In genomic region chr10:98173258-98173657, GRCh38 we compare ENCODE assay signal across 14 cellular contexts. TPM values are rescaled to one million over a fixed set of nuclear protein-coding genes. Genes with fewer than 3 reads are reported as not detected.
DNase-seq lines count a peak whose midpoint lies in the region; ATAC-seq and TF ChIP-seq lines count a peak whose summit lies in the region.
"Had no signal": no experiment of that assay in that cellular context is flagged by ENCODE, and none has a peak within 500 bp of the region (broad histone marks: within the 10 kb centered on the region; RNA-seq: fewer than 3 reads in every experiment).

No MANE protein-coding gene starts in this region.

- DNase-seq in endodermal cell (no peak), left kidney (ENCODE audit: low read depth, low spot score) (peak; percentile 60), HT-29 (ENCODE audit: low spot score) (no peak)
- no peak for DNase-seq in stimulated activated CD4-positive, alpha-beta T cell treated with anti-CD3 and anti-CD28 coated beads, Interleukin-2, amount 100 ng/mL, for 24 hours
- DNase-seq: Caco-2, NCI-H146, NCI-H774, SHP77 had no signal

- peak overlapping the region; percentile 33; the same call in 1 of the 2 replicates for H3K27ac ChIP-seq in BLaER1
- H3K27ac ChIP-seq in HUES64 (ENCODE audit: low read depth, low read length): no peak overlapping the region
- H3K27ac ChIP-seq in endodermal cell (ENCODE audit: low read depth, low read length): peak overlapping the region; percentile 42

- H3K4me1 ChIP-seq in BLaER1 (peaks cover 62% of the 10 kb centered on the region), HUES64 (ENCODE audit: insufficient read depth, low read length) (peaks cover 41% of the 10 kb centered on the region), endodermal cell (ENCODE audit: control insufficient read depth, insufficient read depth, low read length) (no peaks in the 10 kb centered on the region)
- H3K4me1 ChIP-seq: Caco-2 had no signal

- H4K20me1 ChIP-seq in BLaER1: no peaks in the 10 kb centered on the region

- 55% methylated on average over 6 of the region's 6 CpGs for WGBS in HUES64
- 57 to 74% methylated on average over 5 to 6 of the region's 6 CpGs for WGBS in endodermal cell (ENCODE audit: insufficient coverage in 1 of 2, insufficient read length in 1 of 2), 2 experiments

- peaks cover 6% of the 10 kb centered on the region for H3K4me1 Mint-ChIP-seq in endodermal cell
- H3K4me1 Mint-ChIP-seq: CD14-positive monocyte had no signal

- peaks cover 4% of the 10 kb centered on the region for H3K9me3 Mint-ChIP-seq in endodermal cell

- H3K27ac Mint-ChIP-seq in endodermal cell: peak overlapping the region; percentile 45
- H3K27ac Mint-ChIP-seq: CD14-positive monocyte had no signal

- H3K9me3 ChIP-seq in BLaER1 (peaks cover 30% of the 10 kb centered on the region), HUES64 (ENCODE audit: insufficient read depth, low read depth, low read length) (no peaks in the 10 kb centered on the region), endodermal cell (ENCODE audit: control insufficient read depth, low read length) (no peaks in the 10 kb centered on the region)
- H3K9me3 ChIP-seq: Caco-2 had no signal

- H3K36me3 Mint-ChIP-seq in endodermal cell (ENCODE audit: low read depth): peaks cover 25% of the 10 kb centered on the region

- H3K27me3 ChIP-seq in BLaER1: no peaks in the 10 kb centered on the region
- no peaks in the 10 kb centered on the region for H3K27me3 ChIP-seq in HUES64 (ENCODE audit: insufficient read depth, low read length)
- no peaks in the 10 kb centered on the region for H3K27me3 ChIP-seq in endodermal cell (ENCODE audit: control insufficient read depth, insufficient read depth, low read length, poor library complexity, severe bottlenecking)

- no peak overlapping the region for H3K4me3 Mint-ChIP-seq in endodermal cell
- H3K4me3 Mint-ChIP-seq: CD14-positive monocyte had no signal

- peak overlapping the region; percentile 54 for H3K4me2 ChIP-seq in BLaER1

- H3K9ac ChIP-seq in BLaER1 (no peak overlapping the region), HUES64 (ENCODE audit: low read depth, low read length) (peak overlapping the region; percentile 68; the same call in 1 of the 2 replicates), endodermal cell (ENCODE audit: extremely low read depth, low read length, poor library complexity, severe bottlenecking) (no peak overlapping the region)

- no peaks in the 10 kb centered on the region for H3K27me3 Mint-ChIP-seq in endodermal cell (ENCODE audit: insufficient read depth)

- H3K36me3 ChIP-seq in BLaER1 (peaks cover 58% of the 10 kb centered on the region), HUES64 (ENCODE audit: insufficient read depth, low read length) (peaks cover 8% of the 10 kb centered on the region), endodermal cell (ENCODE audit: control insufficient read depth, insufficient read depth, low read length) (peaks cover 17% of the 10 kb centered on the region)

- H3K4me3 ChIP-seq in BLaER1 (no peak overlapping the region), HUES64 (ENCODE audit: low read length) (no peak overlapping the region), endodermal cell (ENCODE audit: low read length) (no peak overlapping the region)
- H3K4me3 ChIP-seq: K562 had no signal

- no peak for TF ChIP-seq CTCF in endodermal cell (conservative IDR thresholded peaks at IDR 0.05)

- ATAC-seq in HG02623 (IDR thresholded peaks at IDR 0.05; ENCODE audit: unreplicated experiment) (no peak), GM21526 (IDR thresholded peaks at IDR 0.05; ENCODE audit: low FRiP score, unreplicated experiment) (no peak)
- ATAC-seq: K562 had no signal

RNA-seq across cellular contexts. Expression of gene R3HCC1L, which starts 38.8 kb away (rescaled TPM):
- polyA plus RNA-seq in HUES64 (2013, experiment 1 of 2): 14.8 TPM
- 17.9 TPM for polyA plus RNA-seq in HUES64 (2013, experiment 2 of 2)
- total RNA-seq in endodermal cell: 10 to 100 TPM; 16.1 to 18.1 TPM
- 16.1 TPM for polyA plus RNA-seq in endodermal cell (2013, experiment 1 of 2)
- polyA plus RNA-seq in endodermal cell (2013, experiment 2 of 2): 16.3 TPM
- 3.9 and 5.7 TPM in 2 replicates for total RNA-seq in HT-29 (2014; rRNA removed; shearing (Covaris generic))
